ENCODE assay signal across 11 cellular contexts in the genomic region with DNA sequence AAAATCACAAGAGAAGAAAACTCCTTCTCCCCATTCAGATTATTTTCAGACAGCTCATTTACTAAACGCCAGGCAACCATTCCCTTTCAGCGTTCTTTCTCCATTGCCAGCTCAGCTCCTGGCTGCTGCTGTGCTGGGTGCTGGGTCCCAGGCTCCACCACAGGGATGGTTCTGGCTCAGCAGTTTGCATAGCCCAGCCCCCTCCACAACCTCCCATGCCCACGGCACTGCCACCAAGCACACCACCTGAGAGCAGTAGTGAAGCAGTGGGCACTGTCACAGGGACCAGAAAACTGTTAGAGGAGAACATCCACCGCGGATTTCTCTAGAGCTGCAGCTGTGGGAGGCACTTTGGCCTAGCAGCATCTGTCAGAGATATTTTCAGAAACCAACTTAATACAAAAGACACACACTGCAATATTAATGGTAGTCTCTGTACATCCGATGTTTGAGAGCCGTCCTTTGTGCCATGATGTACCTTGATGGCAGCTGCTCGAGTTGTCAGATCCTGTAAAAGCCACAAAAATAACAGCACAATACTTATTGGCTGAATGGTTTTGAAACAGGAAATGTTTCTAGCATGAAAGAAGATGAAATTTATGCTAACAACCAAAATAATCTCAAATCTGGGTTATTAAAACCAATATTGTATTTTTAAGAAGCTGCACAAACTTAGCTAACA.
DNase-seq lines count a peak whose midpoint lies in the region; ATAC-seq and TF ChIP-seq lines count a peak whose summit lies in the region.
"Had no signal": no experiment of that assay in that cellular context is flagged by ENCODE, and none has a peak within 500 bp of the region (broad histone marks: within the 10 kb centered on the region; RNA-seq: fewer than 3 reads in every experiment).

No MANE protein-coding gene starts in this region.

- H3K9me3 Mint-ChIP-seq in CD4-positive, CD25-positive, alpha-beta regulatory T cell: peaks cover 0 to 1% (median 0%) of the 10 kb centered on the region in 7 donors
- peaks cover 8% of the 10 kb centered on the region for H3K9me3 Mint-ChIP-seq in neural progenitor cell
- H3K9me3 Mint-ChIP-seq in glutamatergic neuron (ENCODE audit: unreplicated experiment): peaks cover 2% of the 10 kb centered on the region

- H3K36me3 Mint-ChIP-seq in CD4-positive, CD25-positive, alpha-beta regulatory T cell: peaks cover 4% of the 10 kb centered on the region
- H3K36me3 Mint-ChIP-seq in neural progenitor cell (peaks cover 1% of the 10 kb centered on the region), glutamatergic neuron (ENCODE audit: unreplicated experiment) (no peaks in the 10 kb centered on the region)

- H3K27me3 ChIP-seq in CD4-positive, CD25-positive, alpha-beta regulatory T cell (ENCODE audit: control insufficient read depth, insufficient read depth, low read length): no peaks in the 10 kb centered on the region
- H3K27me3 ChIP-seq in Loucy (ENCODE audit: insufficient read depth, low read length, poor library complexity, severe bottlenecking) (no peaks in the 10 kb centered on the region), ascending aorta (no peaks in the 10 kb centered on the region), neural progenitor cell (no peaks in the 10 kb centered on the region)

- ATAC-seq in CD4-positive, CD25-positive, alpha-beta regulatory T cell (ENCODE audit: low read depth in 2 of 2): peak; percentile 67 to 69
- no peak for ATAC-seq in GM19467 (IDR thresholded peaks at IDR 0.05; ENCODE audit: unreplicated experiment)

- H3K4me1 ChIP-seq in CD4-positive, CD25-positive, alpha-beta regulatory T cell (ENCODE audit: control insufficient read depth, insufficient read depth, low read length, poor library complexity, severe bottlenecking): peaks cover 24% of the 10 kb centered on the region
- peaks cover 72% of the 10 kb centered on the region for H3K4me1 ChIP-seq in Loucy (ENCODE audit: insufficient read depth, low read length, poor library complexity, severe bottlenecking)
- H3K4me1 ChIP-seq in ascending aorta: peaks cover 0 to 17% of the 10 kb centered on the region in 2 donors
- peaks cover 9% of the 10 kb centered on the region for H3K4me1 ChIP-seq in neural progenitor cell

- H4K20me1 ChIP-seq in Loucy (ENCODE audit: insufficient read depth, low read length, poor library complexity, severe bottlenecking): no peaks in the 10 kb centered on the region
- H4K20me1 ChIP-seq in neural progenitor cell (ENCODE audit: low read depth): no peaks in the 10 kb centered on the region

- no peaks in the 10 kb centered on the region for H3K36me3 ChIP-seq in CD4-positive, CD25-positive, alpha-beta regulatory T cell (ENCODE audit: control insufficient read depth, insufficient read depth, low read length)
- H3K36me3 ChIP-seq in Loucy (ENCODE audit: insufficient read depth, low read length): no peaks in the 10 kb centered on the region
- no peaks in the 10 kb centered on the region for H3K36me3 ChIP-seq in ascending aorta
- no peaks in the 10 kb centered on the region for H3K36me3 ChIP-seq in neural progenitor cell

- TF ChIP-seq CTCF in Loucy (conservative IDR thresholded peaks at IDR 0.05; ENCODE audit: low read length) (peak; percentile 27), ascending aorta (IDR thresholded peaks at IDR 0.05) (no peak), neural progenitor cell (IDR thresholded peaks at IDR 0.05) (no peak), glutamatergic neuron (IDR thresholded peaks at IDR 0.05; ENCODE audit: partially characterized antibody, unreplicated experiment) (no peak)

- intact Hi-C loops in ascending aorta (cut with DNase I): no loop called here

- peak overlapping the region in 3 of 4 donors; percentile 37 to 69 (median 46) for H3K4me3 Mint-ChIP-seq in CD4-positive, CD25-positive, alpha-beta regulatory T cell
- H3K4me3 Mint-ChIP-seq in neural progenitor cell (no peak overlapping the region), glutamatergic neuron (ENCODE audit: unreplicated experiment) (no peak overlapping the region)

- peak overlapping the region; percentile 57 for H3K4me3 ChIP-seq in CD4-positive, CD25-positive, alpha-beta regulatory T cell (ENCODE audit: low read depth, low read length)
- H3K4me3 ChIP-seq in Loucy (ENCODE audit: low read length, poor library complexity, severe bottlenecking) (peak overlapping the region; percentile 46), ascending aorta (no peak overlapping the region), neural progenitor cell (no peak overlapping the region)

- peak overlapping the region in 2 of 3 donors; percentile 76 to 88 for H3K27ac Mint-ChIP-seq in CD4-positive, CD25-positive, alpha-beta regulatory T cell
- peak overlapping the region; percentile 6 for H3K27ac Mint-ChIP-seq in neural progenitor cell
- H3K27ac Mint-ChIP-seq in glutamatergic neuron (ENCODE audit: unreplicated experiment): no peak overlapping the region

- H3F3A ChIP-seq in Loucy (ENCODE audit: low read depth) (peaks cover 6% of the 10 kb centered on the region), neural progenitor cell (ENCODE audit: low read depth) (no peaks in the 10 kb centered on the region)

- H3K9me3 ChIP-seq in CD4-positive, CD25-positive, alpha-beta regulatory T cell (ENCODE audit: control insufficient read depth in 2 of 2, low read length in 2 of 2): no peaks in the 10 kb centered on the region
- H3K9me3 ChIP-seq in Loucy (ENCODE audit: insufficient read depth, low read depth, low read length): no peaks in the 10 kb centered on the region
- no peaks in the 10 kb centered on the region for H3K9me3 ChIP-seq in ascending aorta
- H3K9me3 ChIP-seq in neural progenitor cell (ENCODE audit: low read depth): no peaks in the 10 kb centered on the region

- H3K9me2 ChIP-seq in Loucy (replicated peaks; ENCODE audit: low read depth, low read length): no peaks in the 10 kb centered on the region

- DNase-seq in CD4-positive, CD25-positive, alpha-beta regulatory T cell: peak in 2 of 3 donors; percentile 35 to 54
- DNase-seq in ascending aorta (ENCODE audit: low spot score in 2 of 2) (no peak), neural progenitor cell (ENCODE audit: low spot score) (no peak), NCI-H2171 treated with DMSO at 0.1 percent for 48 hours (lab: John Stamatoyannopoulos, UW) (no peak), glutamatergic neuron (no peak), T-helper 1 cell (no peak)
- DNase-seq: COR-L47; effector CD4-positive, alpha-beta T cell had no signal

- H3K79me2 ChIP-seq in Loucy (ENCODE audit: insufficient read depth, low read length): peaks cover 4% of the 10 kb centered on the region
- no peaks in the 10 kb centered on the region for H3K79me2 ChIP-seq in neural progenitor cell (ENCODE audit: low read depth)

- H3K27ac ChIP-seq in CD4-positive, CD25-positive, alpha-beta regulatory T cell (ENCODE audit: insufficient read depth, low read length, poor library complexity, severe bottlenecking): no peak overlapping the region
- peak overlapping the region; percentile 50 to 66 for H3K27ac ChIP-seq in ascending aorta
- H3K27ac ChIP-seq in neural progenitor cell: no peak overlapping the region
- H3K27ac ChIP-seq: KMS-11 had no signal

- peak overlapping the region; percentile 66 for H3K9ac ChIP-seq in Loucy (ENCODE audit: low read depth, low read length, poor library complexity, severe bottlenecking)
- no peak overlapping the region for H3K9ac ChIP-seq in neural progenitor cell
- H3K9ac ChIP-seq: KMS-11 had no signal

- no peaks in the 10 kb centered on the region for H3K27me3 Mint-ChIP-seq in CD4-positive, CD25-positive, alpha-beta regulatory T cell
- H3K27me3 Mint-ChIP-seq in neural progenitor cell (ENCODE audit: insufficient read depth, low read depth) (peaks cover 2% of the 10 kb centered on the region), glutamatergic neuron (ENCODE audit: unreplicated experiment) (peaks cover 1% of the 10 kb centered on the region)

- H2AFZ ChIP-seq in Loucy (ENCODE audit: low read length): peak overlapping the region; percentile 47
- H2AFZ ChIP-seq in neural progenitor cell (replicated peaks): peak overlapping the region; percentile 76

- H3K4me2 ChIP-seq in Loucy (ENCODE audit: low read depth, low read length, poor library complexity, severe bottlenecking) (peak overlapping the region; percentile 73), neural progenitor cell (no peak overlapping the region)
- H3K4me2 ChIP-seq: KMS-11 had no signal

- peaks cover 31 to 66% (median 41%) of the 10 kb centered on the region in 4 donors for H3K4me1 Mint-ChIP-seq in CD4-positive, CD25-positive, alpha-beta regulatory T cell
- H3K4me1 Mint-ChIP-seq in neural progenitor cell: peaks cover 14% of the 10 kb centered on the region
- H3K4me1 Mint-ChIP-seq in glutamatergic neuron (ENCODE audit: low read depth, unreplicated experiment): peaks cover 6% of the 10 kb centered on the region

Comparison
In these comparisons a context has a peak if more than half of its experiments do, and no peak if none do; other contexts are left out.
1. DNase-seq: peak in CD4-positive, CD25-positive, alpha-beta regulatory T cell (2 of 3); none in ascending aorta (0 of 2), neural progenitor cell (single experiment), NCI-H2171 treated with DMSO at 0.1 percent for 48 hours (single experiment), glutamatergic neuron (single experiment) and T-helper 1 cell (0 of 5).
2. H3K27ac ChIP-seq: peak in ascending aorta (2 of 2); none in CD4-positive, CD25-positive, alpha-beta regulatory T cell (single experiment) and neural progenitor cell (single experiment).
3. H3K4me3 ChIP-seq: peak in CD4-positive, CD25-positive, alpha-beta regulatory T cell (single experiment) and Loucy (single experiment); none in ascending aorta (0 of 2) and neural progenitor cell (single experiment).
4. H3K4me3 Mint-ChIP-seq: peak in CD4-positive, CD25-positive, alpha-beta regulatory T cell (3 of 4); none in neural progenitor cell (single experiment) and glutamatergic neuron (single experiment).